ENCODE assay signal across 11 cellular contexts in genomic region chr5:89303033-89303480, GRCh38.
A peak's percentile ranks its signal among the peaks of the same experiment; 100 is the strongest.
DNase-seq lines count a peak whose midpoint lies in the region; ATAC-seq and TF ChIP-seq lines count a peak whose summit lies in the region.
"Had no signal": no experiment of that assay in that cellular context is flagged by ENCODE, and none has a peak within 500 bp of the region (broad histone marks: within the 10 kb centered on the region; RNA-seq: fewer than 3 reads in every experiment).

No MANE protein-coding gene starts in this region.

- BruUV-seq in OCI-LY7 (replicated peaks; lab: Mats Ljungman, UMichigan): no TSS peak

- no peak overlapping the region for H3K4me3 ChIP-seq in GM06990 (replicated peaks; ENCODE audit: low read depth, low read length)
- no peak overlapping the region for H3K4me3 ChIP-seq in BE2C (ENCODE audit: low read depth, low read length)
- H3K4me3 ChIP-seq in OCI-LY7 (ENCODE audit: low read depth, low read length, poor library complexity, severe bottlenecking): no peak overlapping the region
- H3K4me3 ChIP-seq in right cardiac atrium (ENCODE audit: low read length): no peak overlapping the region
- no peak overlapping the region for H3K4me3 ChIP-seq in MG63
- H3K4me3 ChIP-seq: left ventricle myocardium inferior had no signal

- H2AFZ ChIP-seq in OCI-LY7 (ENCODE audit: low read length): no peak overlapping the region

- no peaks in the 10 kb centered on the region for H3K4me1 ChIP-seq in BE2C
- no peaks in the 10 kb centered on the region for H3K4me1 ChIP-seq in OCI-LY7 (ENCODE audit: insufficient read depth, low read length, poor library complexity, severe bottlenecking)
- no peaks in the 10 kb centered on the region for H3K4me1 ChIP-seq in right cardiac atrium (ENCODE audit: control insufficient read depth, insufficient read depth, low read length)
- H3K4me1 ChIP-seq: left ventricle myocardium inferior had no signal

- TF ChIP-seq CTCF in GM06990 (IDR thresholded peaks at IDR 0.05; ENCODE audit: insufficient read depth, low read length, poor library complexity, severe bottlenecking) (no peak), BE2C (IDR thresholded peaks at IDR 0.05; ENCODE audit: low read depth, low read length) (no peak), OCI-LY7 (conservative IDR thresholded peaks at IDR 0.05; ENCODE audit: low read length) (no peak)

- 83% methylated on average over 4 of the region's 4 CpGs for WGBS in right cardiac atrium

- no peaks in the 10 kb centered on the region for H3K27me3 ChIP-seq in GM06990 (replicated peaks; ENCODE audit: control insufficient read depth, insufficient read depth, low read length)
- no peaks in the 10 kb centered on the region for H3K27me3 ChIP-seq in BE2C
- H3K27me3 ChIP-seq in right cardiac atrium (ENCODE audit: control insufficient read depth, insufficient read depth): no peaks in the 10 kb centered on the region
- no peaks in the 10 kb centered on the region for H3K27me3 ChIP-seq in MG63

- DNase-seq in GM06990 (ENCODE audit: extremely low read depth, insufficient read length) (peak; percentile 72), NOMO-1 treated with dmso at 0.1 percent for 144 hours (lab: John Stamatoyannopoulos, UW; ENCODE audit: unreplicated experiment) (peak; percentile 87), BE2C (no peak), OCI-LY7 (ENCODE audit: low spot score) (no peak), right cardiac atrium (no peak), MG63 (no peak)
- DNase-seq: left ventricle myocardium inferior, NCI-H1436 treated with DMSO at 0.1 percent for 48 hours had no signal

- H3K36me3 ChIP-seq in GM06990 (ENCODE audit: control insufficient read depth, insufficient read depth, low read length): no peaks in the 10 kb centered on the region
- no peaks in the 10 kb centered on the region for H3K36me3 ChIP-seq in BE2C
- H3K36me3 ChIP-seq in OCI-LY7 (ENCODE audit: insufficient read depth, low read length): no peaks in the 10 kb centered on the region
- no peaks in the 10 kb centered on the region for H3K36me3 ChIP-seq in MG63
- H3K36me3 ChIP-seq: left ventricle myocardium inferior had no signal

- ATAC-seq in GM19452 (IDR thresholded peaks at IDR 0.05; ENCODE audit: unreplicated experiment): peak; percentile 66
- peak; percentile 64 for ATAC-seq in HG03066 (IDR thresholded peaks at IDR 0.05; ENCODE audit: low read depth, unreplicated experiment)
- no peak for ATAC-seq in right cardiac atrium

- intact Hi-C loops in OCI-LY7 (cut with micrococcal nuclease; ENCODE audit: unreplicated experiment): no loop called here
- intact Hi-C loops in right cardiac atrium (cut with DNase I): no loop called here

- no peaks in the 10 kb centered on the region for H4K20me1 ChIP-seq in OCI-LY7 (ENCODE audit: insufficient read depth, low read length)

- no peaks in the 10 kb centered on the region for H3K79me2 ChIP-seq in OCI-LY7 (ENCODE audit: insufficient read depth, low read depth, low read length)

- H3K9me3 ChIP-seq in BE2C (no peaks in the 10 kb centered on the region), OCI-LY7 (ENCODE audit: low read length) (no peaks in the 10 kb centered on the region), right cardiac atrium (ENCODE audit: control insufficient read depth, low read length) (no peaks in the 10 kb centered on the region), MG63 (no peaks in the 10 kb centered on the region)

- H3K27ac ChIP-seq in OCI-LY7 (ENCODE audit: low read depth, low read length, poor library complexity, severe bottlenecking) (no peak overlapping the region), right cardiac atrium (ENCODE audit: low read length) (no peak overlapping the region)
- H3K27ac ChIP-seq: left ventricle myocardium inferior, VCaP had no signal

- CTCF ChIA-PET in OCI-LY7 (lab: Charles Lee; ENCODE audit: unreplicated experiment): no interaction called here

- H3K9me2 ChIP-seq in OCI-LY7 (ENCODE audit: insufficient read depth, low read length): no peaks in the 10 kb centered on the region

- no peak overlapping the region for H3K4me2 ChIP-seq in OCI-LY7 (ENCODE audit: low read length)

- POLR2A ChIA-PET in OCI-LY7 (lab: Charles Lee): interaction anchor here (1.5 kb wide), 1 partner anchor 12 kb away, joined by 3 read pairs; no protein-coding TSS in a partner anchor

Comparison
In these comparisons a context has a peak if more than half of its experiments do, and no peak if none do; other contexts are left out.
1. DNase-seq: peak in GM06990 (single experiment) and NOMO-1 treated with dmso at 0.1 percent for 144 hours (single experiment); none in BE2C (single experiment), OCI-LY7 (single experiment), right cardiac atrium (0 of 3) and MG63 (single experiment).
2. ATAC-seq: peak in GM19452 (single experiment) and HG03066 (single experiment); none in right cardiac atrium (0 of 2).